Comparison of ENCODE assay signal across 8 cellular contexts in the genomic region with DNA sequence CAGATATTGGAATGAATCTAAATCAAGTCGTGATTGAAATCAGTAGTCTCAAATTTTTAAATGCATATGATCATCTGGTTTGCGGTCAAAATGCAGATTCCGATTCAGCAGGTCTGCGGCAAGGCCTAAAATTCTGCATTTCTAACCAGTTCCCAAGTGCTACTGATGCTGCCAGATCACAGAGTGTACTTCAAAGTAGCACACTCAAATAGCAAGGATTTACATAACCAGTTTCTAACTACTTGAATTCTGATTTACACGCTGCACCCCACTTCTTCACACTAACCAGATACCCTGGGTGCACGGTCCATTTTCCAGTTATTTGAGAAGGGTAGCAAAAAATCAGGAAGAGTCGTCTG. TPM values are rescaled to one million over a fixed set of nuclear protein-coding genes. Genes with fewer than 3 reads are reported as not detected.
DNase-seq lines count a peak whose midpoint lies in the region; ATAC-seq and TF ChIP-seq lines count a peak whose summit lies in the region.

No MANE protein-coding gene starts in this region.

- H3K79me1 ChIP-seq in trophoblast cell (ENCODE audit: low read length), result peaks cover 4% of the 10 kb centered on the region

- peak; percentile 9 for DNase-seq in ELR (ENCODE audit: low read depth)
- no peak for DNase-seq in HFFc6
- no peak for DNase-seq in RWPE2 (ENCODE audit: low spot score)
- no peak for DNase-seq in epithelial cell of proximal tubule (ENCODE audit: low read depth)
- no peak for DNase-seq in trophoblast cell
- no peak for DNase-seq in AG08396 (ENCODE audit: low spot score)
- no peak for DNase-seq in iPS-NIHi7 (ENCODE audit: extremely low spot score)
- DNase-seq in NCI-H524 treated with DMSO at 0.1 percent for 48 hours (lab: John Stamatoyannopoulos, UW), result no peak

- no peak overlapping the region for H3K9ac ChIP-seq in trophoblast cell (ENCODE audit: low read length)

- H3K27me3 ChIP-seq in RWPE2 (ENCODE audit: insufficient read depth, poor library complexity, severe bottlenecking) (no peaks in the 10 kb centered on the region), trophoblast cell (ENCODE audit: insufficient read depth, low read length) (no peaks in the 10 kb centered on the region)

- H3K4me2 ChIP-seq in trophoblast cell (ENCODE audit: low read length), result peak overlapping the region; percentile 49

- H3K36me3 ChIP-seq in RWPE2 (ENCODE audit: low read depth) (peaks cover 12% of the 10 kb centered on the region), trophoblast cell (ENCODE audit: control insufficient read depth in 1 of 2, insufficient read depth in 2 of 2, low read length in 2 of 2) (no peaks in the 10 kb centered on the region)

- H2BK12ac ChIP-seq in trophoblast cell (ENCODE audit: low read length), result no peak overlapping the region

- H3K4me1 ChIP-seq in RWPE2 (ENCODE audit: insufficient read depth, poor library complexity, severe bottlenecking) (no peaks in the 10 kb centered on the region), trophoblast cell (ENCODE audit: control insufficient read depth in 1 of 2, insufficient read depth in 2 of 2, low read length in 2 of 2) (no peaks in the 10 kb centered on the region)

- ATAC-seq in RWPE2 (ENCODE audit: low read depth), result no peak

- peak overlapping the region; percentile 41 for H3K27ac ChIP-seq in RWPE2 (ENCODE audit: poor library complexity, severe bottlenecking)
- no peak overlapping the region for H3K27ac ChIP-seq in trophoblast cell (ENCODE audit: low read depth, low read length)

- no peak overlapping the region for H3K23ac ChIP-seq in trophoblast cell (ENCODE audit: low read length)

- H3K14ac ChIP-seq in trophoblast cell (ENCODE audit: low read length), result no peak overlapping the region

- WGBS in trophoblast cell (ENCODE audit: extremely low coverage, insufficient coverage, insufficient read length), result no CpG with 5 or more reads among the region's 7 CpGs

- H3K9me3 Mint-ChIP-seq in HFFc6, result no peaks in the 10 kb centered on the region

- no peak overlapping the region for H3K4ac ChIP-seq in trophoblast cell (ENCODE audit: low read depth, low read length)

- TF ChIP-seq CTCF in HFFc6 (IDR thresholded peaks at IDR 0.05), result no peak
- TF ChIP-seq CTCF in RWPE2 (IDR thresholded peaks at IDR 0.05; ENCODE audit: poor library complexity, severe bottlenecking), result no peak
- TF ChIP-seq CTCF in epithelial cell of proximal tubule (conservative IDR thresholded peaks at IDR 0.05; ENCODE audit: low read depth, low read length), result no peak

- no peak overlapping the region for H2AFZ ChIP-seq in trophoblast cell (ENCODE audit: insufficient read depth, low read length, poor library complexity)

- 0 out of 2 replicates have a peak, but pooled peaks cover 7% of the 10 kb centered on the region for H3K36me3 Mint-ChIP-seq in HFFc6 (ENCODE audit: low read depth)

- no peak overlapping the region for H4K12ac ChIP-seq in trophoblast cell (ENCODE audit: low read depth, low read length)

- H4K8ac ChIP-seq in trophoblast cell (ENCODE audit: low read depth, low read length), result no peak overlapping the region

- peaks cover 6% of the 10 kb centered on the region for H3K4me1 Mint-ChIP-seq in HFFc6 (ENCODE audit: low read depth)

- H3K4me3 ChIP-seq in RWPE2 (ENCODE audit: severe bottlenecking), result peak overlapping the region; percentile 65
- H3K4me3 ChIP-seq in epithelial cell of proximal tubule (ENCODE audit: low read depth, low read length), result peak overlapping the region; percentile 72
- H3K4me3 ChIP-seq in trophoblast cell (ENCODE audit: low read depth, low read length), result no peak overlapping the region

- no peak overlapping the region for H2BK5ac ChIP-seq in trophoblast cell (ENCODE audit: low read depth, low read length, poor library complexity)

- peaks cover 4% of the 10 kb centered on the region for H3K79me2 ChIP-seq in trophoblast cell (ENCODE audit: control insufficient read depth, insufficient read depth, low read length, poor library complexity)

- peak overlapping the region; percentile 87 for H3K27ac Mint-ChIP-seq in HFFc6

- no peaks in the 10 kb centered on the region for H3K27me3 Mint-ChIP-seq in HFFc6 (ENCODE audit: insufficient read depth)

- peak overlapping the region; percentile 94 for H3K4me3 Mint-ChIP-seq in HFFc6

- no peak overlapping the region for H2BK120ac ChIP-seq in trophoblast cell (ENCODE audit: insufficient read depth, low read length, poor library complexity)

- H4K91ac ChIP-seq in trophoblast cell (ENCODE audit: low read depth, low read length), result no peak overlapping the region

- no peaks in the 10 kb centered on the region for H3K9me3 ChIP-seq in RWPE2 (ENCODE audit: severe bottlenecking)
- no peaks in the 10 kb centered on the region for H3K9me3 ChIP-seq in trophoblast cell (ENCODE audit: insufficient read depth, low read depth, low read length)

- no peak overlapping the region for H2AK5ac ChIP-seq in trophoblast cell (ENCODE audit: low read length)

- no peak overlapping the region for H3K18ac ChIP-seq in trophoblast cell (ENCODE audit: low read length)

RNA-seq across cellular contexts. Expression of a gene that starts 0.8 kb away (rescaled TPM):
- 10 to 100 TPM; 31.2 to 39.9 (median 34.0) TPM for total RNA-seq in HFFc6 (2021; fragmentation: NEBNext Ultra II Directional; extraction: Animal tissue kit (Norgen Biotek cat#: 25700))
- total RNA-seq in epithelial cell of proximal tubule, result 5.0 and 5.9 TPM in 2 replicates
- 7.5 and 7.7 TPM in 2 replicates for polyA plus RNA-seq in trophoblast cell (2013)

RNA-seq across cellular contexts. Expression of a gene that starts 15.6 kb away (rescaled TPM):
- total RNA-seq in HFFc6 (2021; fragmentation: NEBNext Ultra II Directional; extraction: Animal tissue kit (Norgen Biotek cat#: 25700)), result 1 to 10 TPM; 2.9 to 3.6 (median 3.3) TPM
- total RNA-seq in epithelial cell of proximal tubule, result 0.35 and 1.2 TPM in 2 replicates
- polyA plus RNA-seq in trophoblast cell (2013), result 0.67 and 0.79 TPM in 2 replicates
